In the genomic region with DNA sequence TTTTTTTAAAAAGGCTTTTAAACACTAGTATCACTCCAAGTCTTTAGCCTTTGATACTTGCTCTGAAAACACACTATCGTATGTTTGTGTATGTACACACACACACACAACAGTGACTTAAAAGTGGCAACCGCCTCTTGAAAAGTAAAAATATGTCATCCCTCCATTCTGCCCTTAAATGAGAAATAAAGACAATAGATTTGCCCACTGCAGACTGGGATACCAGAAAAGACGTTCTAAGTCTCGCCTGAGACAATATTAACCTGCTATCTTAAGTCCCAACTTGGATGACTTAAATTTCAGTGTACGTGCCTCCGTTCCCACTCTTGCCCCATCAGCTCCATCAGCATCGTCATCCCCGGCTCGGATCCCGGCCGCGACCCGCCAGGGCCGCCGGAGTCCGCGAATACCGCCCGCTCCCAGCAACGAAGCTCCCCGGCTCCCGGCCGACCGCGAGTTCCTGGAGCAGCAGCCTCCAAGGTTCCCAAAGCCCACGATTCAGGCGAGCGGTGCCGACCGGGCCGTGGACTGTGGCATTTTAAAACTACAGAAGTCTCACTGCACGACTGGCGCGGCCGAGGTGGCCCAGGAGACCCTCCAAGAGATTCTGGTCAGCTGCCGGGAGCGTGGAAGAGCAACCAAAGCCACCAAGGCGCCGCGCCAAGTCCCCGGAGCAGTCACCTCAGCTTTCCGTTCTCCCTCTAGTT, we compare ENCODE assay signal across 8 cellular contexts. TPM values are rescaled to one million over a fixed set of nuclear protein-coding genes. Genes with fewer than 3 reads are reported as not detected.
DNase-seq lines count a peak whose midpoint lies in the region; ATAC-seq, FAIRE-seq and TF ChIP-seq lines count a peak whose summit lies in the region.

No MANE protein-coding gene starts in this region.

- H3K18ac ChIP-seq in H1 (ENCODE audit: extremely low read depth, low read length) = peak overlapping the region; percentile 75

- H3K36me3 ChIP-seq in KOPT-K1 (ENCODE audit: insufficient read depth, low read length) = peaks cover 11% of the 10 kb centered on the region
- no peaks in the 10 kb centered on the region; a peak in 1 of 8 replicates for H3K36me3 ChIP-seq in H1 (ENCODE audit: control insufficient read depth in 2 of 4, insufficient read depth in 4 of 4, low read length in 3 of 4)
- no peaks in the 10 kb centered on the region for H3K36me3 ChIP-seq in mesodermal cell (ENCODE audit: control insufficient read depth, insufficient read depth, low read length)

- H3K27ac Mint-ChIP-seq in activated CD4-positive, alpha-beta T cell treated with anti-CD3 and anti-CD28 coated beads, Interleukin-2, amount 10 ng/mL, durations not matched to agents 24 days and 14 days = peak overlapping the region; percentile 99
- peak overlapping the region; percentile 100 for H3K27ac Mint-ChIP-seq in stimulated activated naive CD8-positive, alpha-beta T cell treated with anti-CD3 and anti-CD28 coated beads, Interleukin-15, Interleukin-2, amounts not matched to agents 100 ng/mL and 50 ng/mL, for 24 hours

- peaks cover 0 to 2% of the 10 kb centered on the region in 2 experiments for H4K20me1 ChIP-seq in H1 (replicated peaks in 1 of 2; ENCODE audit: control insufficient read depth in 1 of 2, insufficient read depth in 2 of 2, low read length in 2 of 2)

- peaks cover 12% of the 10 kb centered on the region for H3K23me2 ChIP-seq in H1 (ENCODE audit: low read depth, low read length)

- H3K27ac ChIP-seq in KOPT-K1 (ENCODE audit: low read depth, low read length, poor library complexity, severe bottlenecking) (peak overlapping the region; percentile 99), H1 (ENCODE audit: low read depth, low read length) (peak overlapping the region; percentile 81), mesodermal cell (ENCODE audit: low read depth, low read length, severe bottlenecking) (peak overlapping the region; percentile 93)

- peak overlapping the region; percentile 69 for H2BK5ac ChIP-seq in H1 (ENCODE audit: low read depth, low read length)

- no peak for TF ChIP-seq CTCF in H1 (IDR thresholded peaks at IDR 0.05; ENCODE audit: control extremely low read depth in 1 of 3, insufficient read depth in 1 of 3, low read depth in 1 of 3, low read length in 3 of 3)

- H3K79me1 ChIP-seq in H1 (ENCODE audit: low read depth, low read length) = no peaks in the 10 kb centered on the region

- no peaks in the 10 kb centered on the region for H3K27me3 ChIP-seq in H1 (replicated peaks in 1 of 4; ENCODE audit: control insufficient read depth in 3 of 4, extremely low read depth in 1 of 4, insufficient read depth in 3 of 4, low read length in 3 of 4)

- H3K9me3 Mint-ChIP-seq in activated CD4-positive, alpha-beta T cell treated with anti-CD3 and anti-CD28 coated beads, Interleukin-2, amount 10 ng/mL, durations not matched to agents 24 days and 14 days = no peaks in the 10 kb centered on the region
- no peaks in the 10 kb centered on the region for H3K9me3 Mint-ChIP-seq in stimulated activated naive CD8-positive, alpha-beta T cell treated with anti-CD3 and anti-CD28 coated beads, Interleukin-15, Interleukin-2, amounts not matched to agents 100 ng/mL and 50 ng/mL, for 24 hours

- intact Hi-C loops in activated CD4-positive, alpha-beta T cell treated with anti-CD3 and anti-CD28 coated beads, Interleukin-2, amount 10 ng/mL, durations not matched to agents 24 days and 14 days (cut with micrococcal nuclease) = loop anchor here (1.0 to 10.0 kb wide), 9 partner anchors 40 to 1981 kb away; a partner anchor contains a TSS

- peak overlapping the region; percentile 18; the same call in 1 of the 2 replicates for H2AFZ ChIP-seq in H1 (ENCODE audit: low read length)

- peaks cover 25% of the 10 kb centered on the region for H3K4me1 Mint-ChIP-seq in activated CD4-positive, alpha-beta T cell treated with anti-CD3 and anti-CD28 coated beads, Interleukin-2, amount 10 ng/mL, durations not matched to agents 24 days and 14 days
- H3K4me1 Mint-ChIP-seq in stimulated activated naive CD8-positive, alpha-beta T cell treated with anti-CD3 and anti-CD28 coated beads, Interleukin-15, Interleukin-2, amounts not matched to agents 100 ng/mL and 50 ng/mL, for 24 hours (ENCODE audit: low read depth) = peaks cover 43% of the 10 kb centered on the region

- H3K4me3 Mint-ChIP-seq in activated CD4-positive, alpha-beta T cell treated with anti-CD3 and anti-CD28 coated beads, Interleukin-2, amount 10 ng/mL, durations not matched to agents 24 days and 14 days = peak overlapping the region; percentile 91
- H3K4me3 Mint-ChIP-seq in stimulated activated naive CD8-positive, alpha-beta T cell treated with anti-CD3 and anti-CD28 coated beads, Interleukin-15, Interleukin-2, amounts not matched to agents 100 ng/mL and 50 ng/mL, for 24 hours = peak overlapping the region; percentile 100

- peak overlapping the region; percentile 89 for H2BK120ac ChIP-seq in H1 (replicated peaks; ENCODE audit: low read depth, low read length)

- peak overlapping the region; percentile 89 for H4K91ac ChIP-seq in H1 (replicated peaks; ENCODE audit: insufficient read length, low read length)

- H3K9ac ChIP-seq in H1 (replicated peaks in 1 of 4; ENCODE audit: extremely low read depth in 1 of 4, low read depth in 3 of 4, low read length in 3 of 4) = peak overlapping the region; percentile 78 to 95 (median 86)

- H3K4me3 ChIP-seq in H1 (ENCODE audit: extremely low read depth in 1 of 4, insufficient read depth in 2 of 4, low read depth in 3 of 4, low read length in 4 of 4) (peak overlapping the region; percentile 92 to 95 (median 93)), mesodermal cell (ENCODE audit: extremely low read depth, insufficient read depth, low read length, poor library complexity, severe bottlenecking) (peak overlapping the region; percentile 93)

- no peak for FAIRE-seq in H1 (lab: Jason Lieb, UNC)

- no peak for TF ChIP-seq RAD21 in H1 (IDR thresholded peaks at IDR 0.05 in 1 of 2, conservative IDR thresholded peaks at IDR 0.05 in 1 of 2; ENCODE audit: low read depth in 2 of 2, low read length in 2 of 2)

- no peak overlapping the region for H2AK5ac ChIP-seq in H1 (ENCODE audit: low read depth, low read length)

- peak overlapping the region; percentile 27; the same call in 1 of the 2 replicates for H2BK12ac ChIP-seq in H1 (ENCODE audit: low read depth, low read length)

- H3K4ac ChIP-seq in H1 (replicated peaks; ENCODE audit: insufficient read length, low read depth, low read length) = peak overlapping the region; percentile 32

- in situ Hi-C loops in Caki2 (cut with HindIII; ENCODE audit: low pct_unique_long_range_greater_than_20kb, low sequenced_read_pairs) = no loop called here

- POLR2A ChIA-PET in H1 (lab: Charles Lee; ENCODE audit: partially characterized antibody) = interaction anchor here (0.7 to 2.8 kb wide), 17 partner anchors 9 to 646 kb away, joined by 3 to 19 read pairs (median 4); no protein-coding TSS in a partner anchor

- no peak overlapping the region for H2BK15ac ChIP-seq in H1 (ENCODE audit: low read length)

- 1% methylated on average over 42 of the region's 42 CpGs; no CpG with 5 or more reads in 1 of the 2 experiments for WGBS in H1 (ENCODE audit: extremely low coverage in 1 of 2, insufficient coverage in 1 of 2, insufficient read length in 1 of 2, insufficient replicate concordance in 2 of 2, low coverage in 1 of 2, low lambda C conversion rate in 2 of 2, missing lambda C conversion rate in 1 of 2), 2 experiments
- 0% methylated on average over 36 of the region's 42 CpGs for WGBS in mesodermal cell (ENCODE audit: insufficient coverage in 2 of 2), 2 experiments

- no peak for ATAC-seq in HG02981 (IDR thresholded peaks at IDR 0.05; ENCODE audit: unreplicated experiment)

- peak overlapping the region; percentile 97; the same call in 1 of the 2 replicates for H4K8ac ChIP-seq in H1 (ENCODE audit: extremely low read depth, insufficient read depth, low read length)

- H3K9me3 ChIP-seq in KOPT-K1 (ENCODE audit: insufficient read depth, low read length, poor library complexity, severe bottlenecking) (no peaks in the 10 kb centered on the region), H1 (ENCODE audit: insufficient read depth in 2 of 2, low read depth in 1 of 2, low read length in 1 of 2) (no peaks in the 10 kb centered on the region), mesodermal cell (ENCODE audit: control insufficient read depth, low read length) (no peaks in the 10 kb centered on the region)

- TF ChIP-seq EP300 in H1 (IDR thresholded peaks at IDR 0.05; ENCODE audit: borderline replicate concordance in 1 of 2, low read depth in 2 of 2, low read length in 2 of 2) = no peak

- no peaks in the 10 kb centered on the region for H3K27me3 Mint-ChIP-seq in activated CD4-positive, alpha-beta T cell treated with anti-CD3 and anti-CD28 coated beads, Interleukin-2, amount 10 ng/mL, durations not matched to agents 24 days and 14 days
- H3K27me3 Mint-ChIP-seq in stimulated activated naive CD8-positive, alpha-beta T cell treated with anti-CD3 and anti-CD28 coated beads, Interleukin-15, Interleukin-2, amounts not matched to agents 100 ng/mL and 50 ng/mL, for 24 hours = no peaks in the 10 kb centered on the region

- H3K4me1 ChIP-seq in H1 (replicated peaks in 1 of 4; ENCODE audit: control insufficient read depth in 3 of 4, insufficient read depth in 4 of 4, low read length in 3 of 4) (no peaks in the 10 kb centered on the region; a peak in 1 of 7 replicates), mesodermal cell (ENCODE audit: control insufficient read depth, insufficient read depth, low read length, poor library complexity, severe bottlenecking) (peaks cover 3% of the 10 kb centered on the region)

- peak overlapping the region; percentile 94 for H4K5ac ChIP-seq in H1 (ENCODE audit: insufficient read length, low read depth, low read length)

- CTCF ChIA-PET in H1 (lab: Charles Lee; ENCODE audit: partially characterized antibody) = interaction anchor here (1.0 to 3.5 kb wide), 11 partner anchors 10 to 592 kb away, joined by 3 to 43 read pairs (median 4); no protein-coding TSS in a partner anchor

- peak overlapping the region; percentile 73 to 90 for H3K4me2 ChIP-seq in H1 (ENCODE audit: insufficient read depth in 1 of 2, low read depth in 2 of 2, low read length in 2 of 2)

- H3K23ac ChIP-seq in H1 (ENCODE audit: insufficient read length) = peak overlapping the region; percentile 56

- no peak for TF ChIP-seq POLR2A in H1 (IDR thresholded peaks at IDR 0.05; ENCODE audit: control extremely low read depth in 1 of 2, low read depth in 2 of 2, low read length in 2 of 2)

- peaks cover 15% of the 10 kb centered on the region for H3K36me3 Mint-ChIP-seq in activated CD4-positive, alpha-beta T cell treated with anti-CD3 and anti-CD28 coated beads, Interleukin-2, amount 10 ng/mL, durations not matched to agents 24 days and 14 days (ENCODE audit: low read depth)
- H3K36me3 Mint-ChIP-seq in stimulated activated naive CD8-positive, alpha-beta T cell treated with anti-CD3 and anti-CD28 coated beads, Interleukin-15, Interleukin-2, amounts not matched to agents 100 ng/mL and 50 ng/mL, for 24 hours (ENCODE audit: low read depth) = peaks cover 15% of the 10 kb centered on the region

- H2BK20ac ChIP-seq in H1 (ENCODE audit: low read length) = no peak overlapping the region

- peak overlapping the region; percentile 83 for H3K56ac ChIP-seq in H1 (replicated peaks; ENCODE audit: insufficient read length, low read depth, low read length)

- peak; percentile 38 for DNase-seq in Caki2 (ENCODE audit: low read depth)
- peak; percentile 78 for DNase-seq in activated CD4-positive, alpha-beta T cell treated with anti-CD3 and anti-CD28 coated beads, Interleukin-2, amount 10 ng/mL, durations not matched to agents 24 days and 14 days
- peak in 1 of 2 experiments; percentile 61 for DNase-seq in H1 (ENCODE audit: low read depth in 1 of 2, low spot score in 2 of 2)
- DNase-seq in DMS114 treated with DMSO at 0.1 percent for 48 hours (lab: John Stamatoyannopoulos, UW; ENCODE audit: unreplicated experiment) = no peak

- H3K79me2 ChIP-seq in H1 (ENCODE audit: control insufficient read depth in 1 of 2, insufficient read depth in 2 of 2, low read length in 2 of 2) = peaks cover 0 to 60% of the 10 kb centered on the region in 2 experiments; a peak in 3 of 4 replicates

- H3K14ac ChIP-seq in H1 (ENCODE audit: insufficient read length) = peak overlapping the region; percentile 99

RNA-seq across cellular contexts. Expression of a gene that starts 2.8 kb away (rescaled TPM):
- 14.6 and 16.5 TPM in 2 replicates for total RNA-seq in Caki2 (2014; rRNA removed; shearing (Covaris generic); ENCODE audit: low replicate concordance)
- 36.4 and 37.8 TPM in 2 replicates for total RNA-seq in activated CD4-positive, alpha-beta T cell treated with anti-CD3 and anti-CD28 coated beads, Interleukin-2, amount 10 ng/mL, durations not matched to agents 24 days and 14 days
- 45.2 and 47.4 TPM in 2 replicates for total RNA-seq in H1 (2021; fragmentation: NEBNext Ultra II Directional; extraction: Animal tissue kit (Norgen Biotek cat#: 25700))
- polyA plus RNA-seq in H1 (2011; rRNA removed) = 18.8 and 32.0 TPM in 2 replicates
- 27.7 TPM for polyA plus RNA-seq in H1 (2011; cell fraction: cytosol; rRNA removed)
- polyA plus RNA-seq in H1 (2011; cell fraction: nucleus; rRNA removed) = 36.4 TPM
- polyA plus RNA-seq in H1 (2012, experiment 1 of 2) = 16.5 to 23.0 TPM (median 19.3 TPM) in 4 replicates
- polyA plus RNA-seq in H1 (2012, experiment 2 of 2) = 1.3 TPM
- 15.9 TPM for polyA plus RNA-seq in H1 (2013, experiment 1 of 2)
- 14.0 TPM for polyA plus RNA-seq in H1 (2013, experiment 2 of 2)
- polyA minus RNA-seq in H1 (2011; rRNA and poly(A)+ RNA removed) = 168 and 218 TPM in 2 replicates
- 47.6 TPM for polyA minus RNA-seq in H1 (2011; cell fraction: cytosol; rRNA and poly(A)+ RNA removed)
- polyA minus RNA-seq in H1 (2011; cell fraction: nucleus; rRNA and poly(A)+ RNA removed) = 206 TPM
- polyA plus RNA-seq in mesodermal cell (2013, experiment 1 of 2) = 26.1 TPM
- polyA plus RNA-seq in mesodermal cell (2013, experiment 2 of 2) = 25.9 TPM
